ENCODE assay signal across 2 cellular contexts in the genomic region with DNA sequence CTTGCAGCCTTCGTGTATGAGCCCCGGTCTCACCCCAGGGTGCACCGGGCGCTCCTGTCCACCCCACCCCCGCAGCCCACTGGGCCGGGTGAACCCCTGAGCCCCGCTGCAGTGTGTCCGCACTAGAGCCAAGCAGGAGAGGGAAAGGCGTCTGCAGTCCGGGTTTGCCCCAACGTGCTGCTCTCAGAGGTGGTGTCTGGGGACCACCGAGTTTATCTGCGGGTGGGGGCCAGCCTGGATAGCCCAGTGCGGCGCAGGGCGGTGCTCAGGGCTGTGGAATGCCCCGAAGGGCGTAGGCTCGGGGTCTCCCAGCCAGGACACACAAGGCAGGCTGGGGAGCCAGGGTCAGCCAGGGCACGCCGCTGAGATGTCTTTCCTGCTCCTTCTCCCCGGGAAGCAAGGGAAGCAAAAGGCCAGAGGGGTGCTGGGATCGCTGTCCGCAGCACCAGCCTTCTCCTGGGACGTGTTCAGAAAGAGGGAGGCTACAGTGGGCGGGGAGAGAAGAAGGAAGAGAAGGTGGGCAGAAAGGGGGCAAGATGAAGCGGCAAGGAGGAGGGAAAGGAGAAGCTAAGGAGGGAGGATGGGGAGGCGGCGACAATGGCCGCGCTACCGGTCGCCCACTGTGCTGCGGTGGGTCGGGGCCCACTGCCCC.
TF ChIP-seq lines count a peak whose summit lies in the region.

No MANE protein-coding gene starts in this region.

TF ChIP-seq in H1, 55 proteins besides CTCF, POLR2A, EP300 and RAD21:
- TF ChIP-seq CTBP2 (IDR thresholded peaks at IDR 0.05; ENCODE audit: borderline replicate concordance, insufficient read depth, insufficient read length, low read length), result peak; percentile 29
- TF ChIP-seq KDM4A (IDR thresholded peaks at IDR 0.05; ENCODE audit: low read depth, low read length, severe bottlenecking), result peak; percentile 71
- TF ChIP-seq YY1 (IDR thresholded peaks at IDR 0.05; ENCODE audit: low read depth, low read length), result no peak
- TF ChIP-seq MAFK (IDR thresholded peaks at IDR 0.05; ENCODE audit: low read depth, low read length), result no peak
- TF ChIP-seq BCL11A (IDR thresholded peaks at IDR 0.05; ENCODE audit: low read depth in 2 of 2, low read length in 2 of 2), result no peak
- TF ChIP-seq FOSL1 (IDR thresholded peaks at IDR 0.05; ENCODE audit: insufficient read depth, low read depth, low read length), result no peak
- TF ChIP-seq TAF1 (IDR thresholded peaks at IDR 0.05; ENCODE audit: low read depth, low read length), result peak; percentile 1; the same call in 1 of the 2 replicates
TF ChIP-seq in H1: peak in this region for 3.

TF ChIP-seq in GM12891, 5 proteins besides CTCF, POLR2A, EP300 and RAD21 (continued from another document):
- no peak for TF ChIP-seq SPI1 (IDR thresholded peaks at IDR 0.05; ENCODE audit: low read depth, low read length)
- no peak for TF ChIP-seq TAF1 (IDR thresholded peaks at IDR 0.05; ENCODE audit: low read depth, low read length)
- no peak for TF ChIP-seq POU2F2 (IDR thresholded peaks at IDR 0.05; ENCODE audit: low read depth, low read length)
- no peak for TF ChIP-seq POLR2AphosphoS5 (IDR thresholded peaks at IDR 0.05; ENCODE audit: low read depth, low read length)
